Comparison of ENCODE assay signal across 1 cellular context in the genomic region with DNA sequence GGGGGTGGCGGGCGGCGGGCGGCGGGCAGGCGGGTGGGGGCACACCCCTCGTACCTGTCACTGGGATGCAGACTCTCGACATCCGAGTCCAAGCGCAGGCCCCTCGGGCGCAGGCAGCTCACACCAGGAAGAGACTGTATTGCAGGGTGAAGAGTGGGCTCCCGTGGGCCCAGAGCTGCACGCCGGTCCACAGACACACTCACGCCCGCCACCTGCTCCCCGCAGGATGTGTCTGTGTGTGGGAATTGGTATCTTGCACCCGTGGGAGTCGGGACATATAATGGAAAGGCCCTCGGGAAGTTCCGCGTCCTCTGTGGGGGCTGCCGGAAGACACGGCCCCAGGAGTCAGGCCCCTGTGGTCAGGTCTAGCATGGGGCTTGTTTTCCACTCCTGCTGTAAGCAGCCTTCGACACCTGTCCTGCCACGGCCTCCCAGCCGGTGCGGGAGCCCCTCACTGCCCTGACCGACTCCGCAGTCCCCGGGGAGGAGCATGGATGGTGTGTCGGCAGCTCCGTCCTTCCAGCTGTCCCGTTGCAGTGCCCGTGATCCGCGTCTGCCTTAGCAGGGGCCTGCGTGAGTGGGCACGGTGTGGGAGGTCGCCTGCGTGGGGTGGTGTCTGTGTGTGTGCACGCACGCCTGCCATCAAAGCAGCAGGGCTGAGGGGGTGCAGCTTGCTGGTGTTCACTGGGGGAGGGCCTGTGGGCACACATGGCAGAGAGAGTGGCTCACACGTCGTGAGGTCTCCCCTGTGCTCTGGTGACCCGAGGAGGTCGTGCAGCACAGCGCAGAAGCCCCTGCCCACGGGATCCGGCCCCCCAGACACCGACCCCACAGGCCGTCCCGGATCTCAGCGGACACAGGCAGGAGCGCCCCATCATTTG.
TF ChIP-seq lines count a peak whose summit lies in the region.

No MANE protein-coding gene starts in this region.

TF ChIP-seq in GM12878, 131 proteins besides CTCF, POLR2A, EP300 and RAD21:
- TF ChIP-seq CHD4 (IDR thresholded peaks at IDR 0.05) (no peak), TCF3 (IDR thresholded peaks at IDR 0.05; ENCODE audit: borderline replicate concordance, insufficient read depth, low read depth, low read length) (no peak)
- TF ChIP-seq, protein P1, sequence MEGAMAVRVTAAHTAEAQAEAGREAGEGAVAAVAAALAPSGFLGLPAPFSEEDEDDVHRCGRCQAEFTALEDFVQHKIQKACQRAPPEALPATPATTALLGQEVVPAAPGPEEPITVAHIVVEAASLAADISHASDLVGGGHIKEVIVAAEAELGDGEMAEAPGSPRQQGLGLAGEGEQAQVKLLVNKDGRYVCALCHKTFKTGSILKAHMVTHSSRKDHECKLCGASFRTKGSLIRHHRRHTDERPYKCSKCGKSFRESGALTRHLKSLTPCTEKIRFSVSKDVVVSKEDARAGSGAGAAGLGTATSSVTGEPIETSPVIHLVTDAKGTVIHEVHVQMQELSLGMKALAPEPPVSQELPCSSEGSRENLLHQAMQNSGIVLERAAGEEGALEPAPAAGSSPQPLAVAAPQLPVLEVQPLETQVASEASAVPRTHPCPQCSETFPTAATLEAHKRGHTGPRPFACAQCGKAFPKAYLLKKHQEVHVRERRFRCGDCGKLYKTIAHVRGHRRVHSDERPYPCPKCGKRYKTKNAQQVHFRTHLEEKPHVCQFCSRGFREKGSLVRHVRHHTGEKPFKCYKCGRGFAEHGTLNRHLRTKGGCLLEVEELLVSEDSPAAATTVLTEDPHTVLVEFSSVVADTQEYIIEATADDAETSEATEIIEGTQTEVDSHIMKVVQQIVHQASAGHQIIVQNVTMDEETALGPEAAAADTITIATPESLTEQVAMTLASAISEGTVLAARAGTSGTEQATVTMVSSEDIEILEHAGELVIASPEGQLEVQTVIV (IDR thresholded peaks at IDR 0.05; ENCODE audit: borderline replicate concordance, partially characterized antibody), result no peak
- TF ChIP-seq, protein P2, sequence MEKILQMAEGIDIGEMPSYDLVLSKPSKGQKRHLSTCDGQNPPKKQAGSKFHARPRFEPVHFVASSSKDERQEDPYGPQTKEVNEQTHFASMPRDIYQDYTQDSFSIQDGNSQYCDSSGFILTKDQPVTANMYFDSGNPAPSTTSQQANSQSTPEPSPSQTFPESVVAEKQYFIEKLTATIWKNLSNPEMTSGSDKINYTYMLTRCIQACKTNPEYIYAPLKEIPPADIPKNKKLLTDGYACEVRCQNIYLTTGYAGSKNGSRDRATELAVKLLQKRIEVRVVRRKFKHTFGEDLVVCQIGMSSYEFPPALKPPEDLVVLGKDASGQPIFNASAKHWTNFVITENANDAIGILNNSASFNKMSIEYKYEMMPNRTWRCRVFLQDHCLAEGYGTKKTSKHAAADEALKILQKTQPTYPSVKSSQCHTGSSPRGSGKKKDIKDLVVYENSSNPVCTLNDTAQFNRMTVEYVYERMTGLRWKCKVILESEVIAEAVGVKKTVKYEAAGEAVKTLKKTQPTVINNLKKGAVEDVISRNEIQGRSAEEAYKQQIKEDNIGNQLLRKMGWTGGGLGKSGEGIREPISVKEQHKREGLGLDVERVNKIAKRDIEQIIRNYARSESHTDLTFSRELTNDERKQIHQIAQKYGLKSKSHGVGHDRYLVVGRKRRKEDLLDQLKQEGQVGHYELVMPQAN (conservative IDR thresholded peaks at IDR 0.05), result no peak
